8 cellular contexts compared by ENCODE assay signal in genomic region chr1:149175812-149176211, GRCh38.
DNase-seq lines count a peak whose midpoint lies in the region; ATAC-seq and TF ChIP-seq lines count a peak whose summit lies in the region.
"Not testable (repeated sequence)": the region's sequence is repeated elsewhere in the genome, so short reads cannot be mapped to it uniquely, and the experiment has no call there.

No MANE protein-coding gene starts in this region.

- not testable (repeated sequence) for TF ChIP-seq CTCF in brain microvascular endothelial cell (IDR thresholded peaks at IDR 0.05; ENCODE audit: low read depth, low read length, missing control alignments); mesothelial cell of epicardium (IDR thresholded peaks at IDR 0.05; ENCODE audit: unreplicated experiment); psoas muscle (IDR thresholded peaks at IDR 0.05); type B pancreatic cell (conservative IDR thresholded peaks at IDR 0.05)

- not testable (repeated sequence) for H3K4me1 ChIP-seq in CD8-positive, alpha-beta memory T cell (ENCODE audit: insufficient read depth, low read length); psoas muscle

- H3K4me3 ChIP-seq in CD8-positive, alpha-beta memory T cell (ENCODE audit: low read length), result not testable (repeated sequence)
- H3K4me3 ChIP-seq in MG63 (peak overlapping the region; percentile 62), brain microvascular endothelial cell (ENCODE audit: low read depth, low read length) (peak overlapping the region; percentile 34), psoas muscle (peak overlapping the region; percentile 55)

- not testable (repeated sequence) for H3K36me3 ChIP-seq in CD8-positive, alpha-beta memory T cell (ENCODE audit: insufficient read depth, low read length); MG63; brain microvascular endothelial cell (replicated peaks); psoas muscle (ENCODE audit: insufficient read depth in 1 of 2, low read depth in 1 of 2)

- H3K27me3 ChIP-seq in CD8-positive, alpha-beta memory T cell (ENCODE audit: insufficient read depth, low read length, poor library complexity, severe bottlenecking); MG63; brain microvascular endothelial cell (replicated peaks); psoas muscle (ENCODE audit: insufficient read depth in 3 of 3, low read length in 2 of 3): not testable (repeated sequence)

- POLR2A ChIA-PET in CD8-positive, alpha-beta memory T cell (lab: Charles Lee); activated CD4-positive, alpha-beta memory T cell treated with anti-CD3 and anti-CD28 coated beads for 36 hours (lab: Charles Lee): not testable (repeated sequence)

- not testable (repeated sequence) for H3K27ac ChIP-seq in CD8-positive, alpha-beta memory T cell (ENCODE audit: low read depth, low read length); brain microvascular endothelial cell; psoas muscle

- 0 to 3% (median 1%) methylated on average over 5 to 13 of the region's 21 CpGs for WGBS in psoas muscle, 3 donors

- H3K9me3 Mint-ChIP-seq in CD8-positive, alpha-beta memory T cell; activated CD4-positive, alpha-beta memory T cell treated with anti-CD3 and anti-CD28 coated beads for 36 hours; mesothelial cell of epicardium; type B pancreatic cell: not testable (repeated sequence)

- not testable (repeated sequence) for H3K36me3 Mint-ChIP-seq in CD8-positive, alpha-beta memory T cell; activated CD4-positive, alpha-beta memory T cell treated with anti-CD3 and anti-CD28 coated beads for 36 hours; mesothelial cell of epicardium; type B pancreatic cell

- H3K27me3 Mint-ChIP-seq in CD8-positive, alpha-beta memory T cell; activated CD4-positive, alpha-beta memory T cell treated with anti-CD3 and anti-CD28 coated beads for 36 hours; mesothelial cell of epicardium (ENCODE audit: low read depth); type B pancreatic cell: not testable (repeated sequence)

- in situ Hi-C loops in brain microvascular endothelial cell (cut with HindIII; ENCODE audit: low pct_ligation_motif_present, low sequenced_read_pairs), result not testable (repeated sequence)

- H3K4me3 Mint-ChIP-seq in CD8-positive, alpha-beta memory T cell, result peak overlapping the region in 5 of 7 donors; percentile 56 to 80 (median 76)
- H3K4me3 Mint-ChIP-seq in activated CD4-positive, alpha-beta memory T cell treated with anti-CD3 and anti-CD28 coated beads for 36 hours, result peak overlapping the region; percentile 71
- H3K4me3 Mint-ChIP-seq in mesothelial cell of epicardium, result peak overlapping the region; percentile 62
- H3K4me3 Mint-ChIP-seq in type B pancreatic cell, result peak overlapping the region; percentile 81

- ATAC-seq in Right ventricle myocardium superior (ENCODE audit: poor library complexity); psoas muscle: not testable (repeated sequence)

- peak in 2 of 5 donors; percentile 5 to 40 for DNase-seq in CD8-positive, alpha-beta memory T cell
- DNase-seq in MG63 (peak; percentile 46), Right ventricle myocardium superior (peak; percentile 37), mesothelial cell of epicardium (ENCODE audit: low spot score in 2 of 2, unreplicated experiment in 2 of 2) (peak in 1 of 2 experiments; percentile 41), psoas muscle (peak; percentile 16 to 35)
- peak; percentile 17 for DNase-seq in activated CD4-positive, alpha-beta memory T cell treated with anti-CD3 and anti-CD28 coated beads for 36 hours
- not testable (repeated sequence) for DNase-seq in brain microvascular endothelial cell; type B pancreatic cell (ENCODE audit: extremely low spot score, unreplicated experiment)

- intact Hi-C loops in activated CD4-positive, alpha-beta memory T cell treated with anti-CD3 and anti-CD28 coated beads for 36 hours (cut with micrococcal nuclease); Right ventricle myocardium superior (cut with DNase I); psoas muscle (cut with DNase I): not testable (repeated sequence)

- not testable (repeated sequence) for H3K4me1 Mint-ChIP-seq in CD8-positive, alpha-beta memory T cell; activated CD4-positive, alpha-beta memory T cell treated with anti-CD3 and anti-CD28 coated beads for 36 hours (ENCODE audit: low read depth); mesothelial cell of epicardium; type B pancreatic cell (ENCODE audit: unreplicated experiment)

- H3K27ac Mint-ChIP-seq in CD8-positive, alpha-beta memory T cell, result peak overlapping the region in 4 of 8 donors; percentile 68 to 90 (median 84)
- peak overlapping the region; percentile 74 for H3K27ac Mint-ChIP-seq in activated CD4-positive, alpha-beta memory T cell treated with anti-CD3 and anti-CD28 coated beads for 36 hours
- not testable (repeated sequence) for H3K27ac Mint-ChIP-seq in mesothelial cell of epicardium, type B pancreatic cell

- not testable (repeated sequence) for H3K9me3 ChIP-seq in CD8-positive, alpha-beta memory T cell (ENCODE audit: low read length); MG63; psoas muscle

- CTCF ChIA-PET in CD8-positive, alpha-beta memory T cell (lab: Charles Lee); activated CD4-positive, alpha-beta memory T cell treated with anti-CD3 and anti-CD28 coated beads for 36 hours (lab: Charles Lee): not testable (repeated sequence)
